23 cellular contexts compared by ENCODE assay signal in the genomic region with DNA sequence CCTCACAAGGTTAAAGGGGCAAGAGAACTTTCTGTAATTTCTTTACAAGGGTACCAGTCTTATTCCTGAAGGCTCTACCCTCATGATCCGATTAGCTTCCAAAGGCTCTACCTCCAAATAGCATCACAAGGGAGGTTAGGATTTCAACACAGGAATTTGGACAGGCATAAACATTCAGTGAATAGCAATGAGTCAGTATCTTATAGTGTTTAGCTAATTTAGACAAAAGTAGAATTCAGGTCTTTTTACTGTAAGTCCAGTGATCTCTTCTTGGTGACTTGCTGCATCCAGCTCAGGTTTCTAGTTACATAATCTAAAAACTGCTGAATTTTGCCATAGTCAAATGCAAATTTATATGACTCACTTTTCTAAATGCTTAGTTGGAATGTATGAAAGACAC.
DNase-seq lines count a peak whose midpoint lies in the region; ATAC-seq and TF ChIP-seq lines count a peak whose summit lies in the region.
"Had no signal": no experiment of that assay in that cellular context is flagged by ENCODE, and none has a peak within 500 bp of the region (broad histone marks: within the 10 kb centered on the region; RNA-seq: fewer than 3 reads in every experiment).

No MANE protein-coding gene starts in this region.

- no peak overlapping the region for H3K27ac Mint-ChIP-seq in endodermal cell
- H3K27ac Mint-ChIP-seq: activated T-helper 2 cell treated with anti-CD3 and anti-CD28 coated beads, Interferon-gamma antibody, Interleukin-2, Interleukin-4, amounts not matched to agents 10 μg/mL and 5 μg/mL and 100 μg/mL, durations not matched to agents 14 hours and 24 hours and 36 hours; CD4-positive, CD25-positive, alpha-beta regulatory T cell; stimulated activated naive B cell treated with anti-CD40 and anti-IgM and Interleukin-4, amounts not matched to agents 10 μg/mL and 1 μg/mL and 100 μg/mL, for 72 hours; WTC11 had no signal

- H3K4me3 ChIP-seq in BJ (ENCODE audit: low read depth, low read length) (no peak overlapping the region), astrocyte of the spinal cord (ENCODE audit: low read depth, low read length) (no peak overlapping the region), gastroesophageal sphincter (no peak overlapping the region), endodermal cell (ENCODE audit: low read length) (no peak overlapping the region)
- H3K4me3 ChIP-seq: lower lobe of right lung, psoas muscle, SK-N-MC, smooth muscle cell, thoracic aorta had no signal

- no peaks in the 10 kb centered on the region for H3K36me3 Mint-ChIP-seq in endodermal cell (ENCODE audit: low read depth)
- H3K36me3 Mint-ChIP-seq: CD4-positive, CD25-positive, alpha-beta regulatory T cell; stimulated activated naive B cell treated with anti-CD40 and anti-IgM and Interleukin-4, amounts not matched to agents 10 μg/mL and 1 μg/mL and 100 μg/mL, for 72 hours had no signal

- H3K9me3 ChIP-seq in gastroesophageal sphincter = no peaks in the 10 kb centered on the region
- peaks cover 6% of the 10 kb centered on the region for H3K9me3 ChIP-seq in endodermal cell (ENCODE audit: control insufficient read depth, low read length)
- H3K9me3 ChIP-seq: lower lobe of right lung, thoracic aorta had no signal

- H3K9ac ChIP-seq in endodermal cell (ENCODE audit: extremely low read depth, low read length, poor library complexity, severe bottlenecking) = no peak overlapping the region

- in situ Hi-C loops in astrocyte of the spinal cord (cut with HindIII; ENCODE audit: low sequenced_read_pairs) = no loop called here

- no peak overlapping the region for H3K4me3 Mint-ChIP-seq in endodermal cell
- H3K4me3 Mint-ChIP-seq: CD4-positive, CD25-positive, alpha-beta regulatory T cell; stimulated activated naive B cell treated with anti-CD40 and anti-IgM and Interleukin-4, amounts not matched to agents 10 μg/mL and 1 μg/mL and 100 μg/mL, for 72 hours; WTC11 had no signal

- no peaks in the 10 kb centered on the region for H3K9me3 Mint-ChIP-seq in endodermal cell

- ATAC-seq in gastroesophageal sphincter (no peak), GM18511 (IDR thresholded peaks at IDR 0.05; ENCODE audit: unreplicated experiment) (no peak)
- ATAC-seq: lower lobe of right lung; Panc1; psoas muscle; stimulated activated naive B cell treated with anti-CD40 and anti-IgM and Interleukin-4, amounts not matched to agents 10 μg/mL and 1 μg/mL and 100 μg/mL, for 72 hours; WTC11 had no signal

- no peak for TF ChIP-seq EP300 in gastroesophageal sphincter (IDR thresholded peaks at IDR 0.05)

- H3K4me1 Mint-ChIP-seq in endodermal cell = no peaks in the 10 kb centered on the region
- H3K4me1 Mint-ChIP-seq: CD4-positive, CD25-positive, alpha-beta regulatory T cell; stimulated activated naive B cell treated with anti-CD40 and anti-IgM and Interleukin-4, amounts not matched to agents 10 μg/mL and 1 μg/mL and 100 μg/mL, for 72 hours; WTC11 had no signal

- H3K27me3 ChIP-seq in BJ (ENCODE audit: control insufficient read depth, insufficient read depth, low read length) (no peaks in the 10 kb centered on the region), gastroesophageal sphincter (no peaks in the 10 kb centered on the region), endodermal cell (ENCODE audit: control insufficient read depth, insufficient read depth, low read length, poor library complexity, severe bottlenecking) (no peaks in the 10 kb centered on the region)

- CTCF ChIA-PET in BJ (lab: Yijun Ruan, JAX) = interaction anchor here (1.1 kb wide), 1 partner anchor 9 kb away, joined by 3 read pairs; no protein-coding TSS in a partner anchor

- H3K36me3 ChIP-seq in BJ (ENCODE audit: control insufficient read depth, insufficient read depth, low read length) (no peaks in the 10 kb centered on the region), gastroesophageal sphincter (no peaks in the 10 kb centered on the region), endodermal cell (ENCODE audit: control insufficient read depth, insufficient read depth, low read length) (no peaks in the 10 kb centered on the region)
- H3K36me3 ChIP-seq: lower lobe of right lung, thoracic aorta had no signal

- no peak for TF ChIP-seq POLR2A in gastroesophageal sphincter (IDR thresholded peaks at IDR 0.05)

- POLR2A ChIA-PET in BJ (lab: Charles Lee) = no interaction called here

- no peaks in the 10 kb centered on the region for H3K27me3 Mint-ChIP-seq in endodermal cell (ENCODE audit: insufficient read depth)
- H3K27me3 Mint-ChIP-seq: CD4-positive, CD25-positive, alpha-beta regulatory T cell; stimulated activated naive B cell treated with anti-CD40 and anti-IgM and Interleukin-4, amounts not matched to agents 10 μg/mL and 1 μg/mL and 100 μg/mL, for 72 hours had no signal

- H3K4me1 ChIP-seq in gastroesophageal sphincter (no peaks in the 10 kb centered on the region), endodermal cell (ENCODE audit: control insufficient read depth, insufficient read depth, low read length) (peaks cover 4% of the 10 kb centered on the region)
- H3K4me1 ChIP-seq: lower lobe of right lung, psoas muscle had no signal

- 67 to 80% methylated on average over 1 of the region's 1 CpG for WGBS in gastroesophageal sphincter (ENCODE audit: low coverage in 1 of 2), 2 donors
- WGBS in endodermal cell (ENCODE audit: insufficient coverage in 1 of 2, insufficient read length in 1 of 2), 2 experiments = 100% methylated on average over 1 of the region's 1 CpG; no CpG with 5 or more reads in 1 of the 2 experiments

- DNase-seq in BJ (ENCODE audit: low read depth) (peak; percentile 2), LHCN-M2 (ENCODE audit: low read depth) (peak; percentile 49), astrocyte of the spinal cord (ENCODE audit: low read depth, low spot score) (peak; percentile 18), iris pigment epithelial cell (ENCODE audit: low read depth) (peak; percentile 20), SW 1271 (lab: John Stamatoyannopoulos, UW) (no peak), endodermal cell (no peak)
- DNase-seq: activated CD8-positive, alpha-beta memory T cell treated with anti-CD3 and anti-CD28 coated beads, Interleukin-2, amount 50 U/mL, for 4 hours; CD4-positive, CD25-positive, alpha-beta regulatory T cell; central memory CD4-positive, alpha-beta T cell; lower lobe of right lung; NCI-H1105; NCI-H2029 treated with DMSO at 0.1 percent for 48 hours; psoas muscle; stimulated activated naive B cell treated with anti-CD40 and anti-IgM and Interleukin-4, amounts not matched to agents 10 μg/mL and 1 μg/mL and 100 μg/mL, for 72 hours had no signal

- H3K27ac ChIP-seq in gastroesophageal sphincter (no peak overlapping the region), endodermal cell (ENCODE audit: low read depth, low read length) (no peak overlapping the region)
- H3K27ac ChIP-seq: epithelial cell of prostate, lower lobe of right lung, psoas muscle, SK-N-MC, thoracic aorta had no signal

- TF ChIP-seq CTCF in BJ (IDR thresholded peaks at IDR 0.05; ENCODE audit: insufficient read depth, low read depth, low read length) (no peak), astrocyte of the spinal cord (IDR thresholded peaks at IDR 0.05; ENCODE audit: low read depth, low read length) (no peak), gastroesophageal sphincter (IDR thresholded peaks at IDR 0.05) (no peak), endodermal cell (conservative IDR thresholded peaks at IDR 0.05) (no peak)

Comparison
In these comparisons a context has a peak if more than half of its experiments do, and no peak if none do; other contexts are left out.
1. DNase-seq: peak in BJ (single experiment), LHCN-M2 (single experiment), astrocyte of the spinal cord (single experiment) and iris pigment epithelial cell (single experiment); none in SW 1271 (0 of 2) and endodermal cell (single experiment).